1 cellular context compared by ENCODE assay signal in the genomic region with DNA sequence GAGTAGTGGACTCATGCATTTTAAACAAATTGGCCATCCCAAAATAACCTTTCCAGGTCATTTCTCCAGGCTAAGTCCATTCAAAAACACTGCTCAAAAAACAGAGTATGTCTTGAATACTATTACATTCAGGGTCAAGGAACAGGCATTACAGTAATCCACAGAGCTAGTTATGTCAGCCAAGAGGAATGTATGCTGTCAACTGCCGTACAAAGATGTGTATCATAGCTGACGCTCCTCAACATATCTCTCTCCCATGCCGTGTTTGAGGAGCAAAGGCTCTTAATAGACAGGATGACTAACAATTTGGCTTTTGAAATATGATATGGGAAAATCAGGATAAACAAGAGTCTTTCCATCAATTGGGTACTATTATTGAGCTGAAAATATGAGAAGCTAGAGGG.
A peak's percentile ranks its signal among the peaks of the same experiment; 100 is the strongest.
TF ChIP-seq lines count a peak whose summit lies in the region.

No MANE protein-coding gene starts in this region.

TF ChIP-seq in A549, 52 proteins besides CTCF, POLR2A, EP300 and RAD21 (continued from another document):
- TF ChIP-seq, protein P1, sequence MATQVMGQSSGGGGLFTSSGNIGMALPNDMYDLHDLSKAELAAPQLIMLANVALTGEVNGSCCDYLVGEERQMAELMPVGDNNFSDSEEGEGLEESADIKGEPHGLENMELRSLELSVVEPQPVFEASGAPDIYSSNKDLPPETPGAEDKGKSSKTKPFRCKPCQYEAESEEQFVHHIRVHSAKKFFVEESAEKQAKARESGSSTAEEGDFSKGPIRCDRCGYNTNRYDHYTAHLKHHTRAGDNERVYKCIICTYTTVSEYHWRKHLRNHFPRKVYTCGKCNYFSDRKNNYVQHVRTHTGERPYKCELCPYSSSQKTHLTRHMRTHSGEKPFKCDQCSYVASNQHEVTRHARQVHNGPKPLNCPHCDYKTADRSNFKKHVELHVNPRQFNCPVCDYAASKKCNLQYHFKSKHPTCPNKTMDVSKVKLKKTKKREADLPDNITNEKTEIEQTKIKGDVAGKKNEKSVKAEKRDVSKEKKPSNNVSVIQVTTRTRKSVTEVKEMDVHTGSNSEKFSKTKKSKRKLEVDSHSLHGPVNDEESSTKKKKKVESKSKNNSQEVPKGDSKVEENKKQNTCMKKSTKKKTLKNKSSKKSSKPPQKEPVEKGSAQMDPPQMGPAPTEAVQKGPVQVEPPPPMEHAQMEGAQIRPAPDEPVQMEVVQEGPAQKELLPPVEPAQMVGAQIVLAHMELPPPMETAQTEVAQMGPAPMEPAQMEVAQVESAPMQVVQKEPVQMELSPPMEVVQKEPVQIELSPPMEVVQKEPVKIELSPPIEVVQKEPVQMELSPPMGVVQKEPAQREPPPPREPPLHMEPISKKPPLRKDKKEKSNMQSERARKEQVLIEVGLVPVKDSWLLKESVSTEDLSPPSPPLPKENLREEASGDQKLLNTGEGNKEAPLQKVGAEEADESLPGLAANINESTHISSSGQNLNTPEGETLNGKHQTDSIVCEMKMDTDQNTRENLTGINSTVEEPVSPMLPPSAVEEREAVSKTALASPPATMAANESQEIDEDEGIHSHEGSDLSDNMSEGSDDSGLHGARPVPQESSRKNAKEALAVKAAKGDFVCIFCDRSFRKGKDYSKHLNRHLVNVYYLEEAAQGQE (IDR thresholded peaks at IDR 0.05) = no peak
- TF ChIP-seq, protein P2, sequence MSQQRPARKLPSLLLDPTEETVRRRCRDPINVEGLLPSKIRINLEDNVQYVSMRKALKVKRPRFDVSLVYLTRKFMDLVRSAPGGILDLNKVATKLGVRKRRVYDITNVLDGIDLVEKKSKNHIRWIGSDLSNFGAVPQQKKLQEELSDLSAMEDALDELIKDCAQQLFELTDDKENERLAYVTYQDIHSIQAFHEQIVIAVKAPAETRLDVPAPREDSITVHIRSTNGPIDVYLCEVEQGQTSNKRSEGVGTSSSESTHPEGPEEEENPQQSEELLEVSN (IDR thresholded peaks at IDR 0.05; ENCODE audit: borderline replicate concordance, low read depth) = no peak
- TF ChIP-seq PHF8 (IDR thresholded peaks at IDR 0.05; ENCODE audit: borderline replicate concordance, low read depth) = no peak
- peak; percentile 54 for TF ChIP-seq JUNB (IDR thresholded peaks at IDR 0.05)
- no peak for TF ChIP-seq RCOR1 (IDR thresholded peaks at IDR 0.05; ENCODE audit: low read depth, low read length)
- TF ChIP-seq FOSL2 (IDR thresholded peaks at IDR 0.05) = no peak
- peak; percentile 73 for TF ChIP-seq FOSL2 (CRISPR knock-in tag; IDR thresholded peaks at IDR 0.05)
- no peak for TF ChIP-seq KDM5A (IDR thresholded peaks at IDR 0.05)
- TF ChIP-seq JUN (IDR thresholded peaks at IDR 0.05) = peak in 1 of 2 experiments; percentile 44; a peak in 1 of 5 replicates
- no peak for TF ChIP-seq HDAC2 (IDR thresholded peaks at IDR 0.05)
- no peak for TF ChIP-seq RNF2 (IDR thresholded peaks at IDR 0.05; ENCODE audit: borderline replicate concordance, low read depth)
- no peak for TF ChIP-seq EHMT2 (IDR thresholded peaks at IDR 0.05; ENCODE audit: low read depth)
- TF ChIP-seq SREBF2 (IDR thresholded peaks at IDR 0.05) = no peak
- no peak for TF ChIP-seq CHD4 (IDR thresholded peaks at IDR 0.05; ENCODE audit: borderline replicate concordance)
- TF ChIP-seq GATA3 (IDR thresholded peaks at IDR 0.05; ENCODE audit: borderline replicate concordance) = peak; percentile 83
- TF ChIP-seq, protein P3, sequence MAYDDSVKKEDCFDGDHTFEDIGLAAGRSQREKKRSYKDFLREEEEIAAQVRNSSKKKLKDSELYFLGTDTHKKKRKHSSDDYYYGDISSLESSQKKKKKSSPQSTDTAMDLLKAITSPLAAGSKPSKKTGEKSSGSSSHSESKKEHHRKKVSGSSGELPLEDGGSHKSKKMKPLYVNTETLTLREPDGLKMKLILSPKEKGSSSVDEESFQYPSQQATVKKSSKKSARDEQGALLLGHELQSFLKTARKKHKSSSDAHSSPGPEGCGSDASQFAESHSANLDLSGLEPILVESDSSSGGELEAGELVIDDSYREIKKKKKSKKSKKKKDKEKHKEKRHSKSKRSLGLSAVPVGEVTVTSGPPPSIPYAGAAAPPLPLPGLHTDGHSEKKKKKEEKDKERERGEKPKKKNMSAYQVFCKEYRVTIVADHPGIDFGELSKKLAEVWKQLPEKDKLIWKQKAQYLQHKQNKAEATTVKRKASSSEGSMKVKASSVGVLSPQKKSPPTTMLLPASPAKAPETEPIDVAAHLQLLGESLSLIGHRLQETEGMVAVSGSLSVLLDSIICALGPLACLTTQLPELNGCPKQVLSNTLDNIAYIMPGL (CRISPR knock-in tag; IDR thresholded peaks at IDR 0.05; ENCODE audit: borderline replicate concordance) = no peak
- no peak for TF ChIP-seq TFCP2L1 (CRISPR knock-in tag; IDR thresholded peaks at IDR 0.05)
- no peak for TF ChIP-seq TP53 (CRISPR knock-in tag; IDR thresholded peaks at IDR 0.05)
- TF ChIP-seq RFX5 (IDR thresholded peaks at IDR 0.05) = no peak
- TF ChIP-seq CBX2 (IDR thresholded peaks at IDR 0.05; ENCODE audit: borderline replicate concordance, low read depth) = no peak
- no peak for TF ChIP-seq MAZ (IDR thresholded peaks at IDR 0.05; ENCODE audit: borderline replicate concordance, low read depth, low read length)
- TF ChIP-seq, protein P4, sequence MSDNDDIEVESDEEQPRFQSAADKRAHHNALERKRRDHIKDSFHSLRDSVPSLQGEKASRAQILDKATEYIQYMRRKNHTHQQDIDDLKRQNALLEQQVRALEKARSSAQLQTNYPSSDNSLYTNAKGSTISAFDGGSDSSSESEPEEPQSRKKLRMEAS (IDR thresholded peaks at IDR 0.05) = no peak
